Comparison of ENCODE assay signal across 18 cellular contexts in genomic region chr6:42754759-42755158, GRCh38. TPM values are rescaled to one million over a fixed set of nuclear protein-coding genes. Genes with fewer than 3 reads are reported as not detected.
DNase-seq lines count a peak whose midpoint lies in the region; ATAC-seq, FAIRE-seq and TF ChIP-seq lines count a peak whose summit lies in the region.
"Had no signal": no experiment of that assay in that cellular context is flagged by ENCODE, and none has a peak within 500 bp of the region (broad histone marks: within the 10 kb centered on the region; RNA-seq: fewer than 3 reads in every experiment).

No MANE protein-coding gene starts in this region.

- no peak for TF ChIP-seq EP300 in H1 (IDR thresholded peaks at IDR 0.05; ENCODE audit: borderline replicate concordance in 1 of 2, low read depth in 2 of 2, low read length in 2 of 2)

- no peak for TF ChIP-seq CTCF in IMR-90 (conservative IDR thresholded peaks at IDR 0.05; ENCODE audit: low read depth, low read length)
- no peak for TF ChIP-seq CTCF in H1 (IDR thresholded peaks at IDR 0.05; ENCODE audit: control extremely low read depth in 1 of 3, insufficient read depth in 1 of 3, low read depth in 1 of 3, low read length in 3 of 3)

- no peaks in the 10 kb centered on the region for H3K23me2 ChIP-seq in H1 (ENCODE audit: low read depth, low read length)

- H3K9ac ChIP-seq in IMR-90 (ENCODE audit: low read depth, low read length): no peak overlapping the region
- H3K9ac ChIP-seq in H1 (replicated peaks in 1 of 4; ENCODE audit: extremely low read depth in 1 of 4, low read depth in 3 of 4, low read length in 3 of 4): no peak overlapping the region
- H3K9ac ChIP-seq: BLaER1 had no signal

- no peak overlapping the region for H3K4ac ChIP-seq in IMR-90 (ENCODE audit: low read depth, low read length)
- no peak overlapping the region for H3K4ac ChIP-seq in H1 (replicated peaks; ENCODE audit: insufficient read length, low read depth, low read length)

- CTCF ChIA-PET in IMR-90 (lab: Yijun Ruan, JAX) (no interaction called here), H1 (lab: Charles Lee; ENCODE audit: partially characterized antibody) (interaction anchor here (0.6 to 2.0 kb wide), 2 partner anchors 29 to 30 kb away, joined by 5 to 7 read pairs; no protein-coding TSS in a partner anchor)

- H2BK15ac ChIP-seq in IMR-90 (ENCODE audit: low read depth, low read length): no peak overlapping the region
- no peak overlapping the region for H2BK15ac ChIP-seq in H1 (ENCODE audit: low read length)

- 90% methylated on average over 3 of the region's 5 CpGs; no CpG with 5 or more reads in 1 of the 2 experiments for WGBS in IMR-90 (ENCODE audit: extremely low coverage in 2 of 2, insufficient read length in 1 of 2), 2 experiments
- WGBS in H1 (ENCODE audit: extremely low coverage in 1 of 2, insufficient coverage in 1 of 2, insufficient read length in 1 of 2, insufficient replicate concordance in 2 of 2, low coverage in 1 of 2, low lambda C conversion rate in 2 of 2, missing lambda C conversion rate in 1 of 2), 2 experiments: 87% methylated on average over 5 of the region's 5 CpGs; no CpG with 5 or more reads in 1 of the 2 experiments

- H4K8ac ChIP-seq in IMR-90 (ENCODE audit: low read depth in 2 of 2, low read length in 2 of 2) (no peak overlapping the region), H1 (ENCODE audit: extremely low read depth, insufficient read depth, low read length) (no peak overlapping the region)

- intact Hi-C loops in IMR-90 (cut with micrococcal nuclease): no loop called here

- H2AK5ac ChIP-seq in IMR-90 (ENCODE audit: low read depth, low read length) (no peak overlapping the region), H1 (ENCODE audit: low read depth, low read length) (0 out of 2 replicates have a peak overlapping the region, but pooled peaks have one; percentile 54)

- H3K36me3 ChIP-seq in IMR-90 (ENCODE audit: control insufficient read depth, insufficient read depth, low read length): no peaks in the 10 kb centered on the region
- no peaks in the 10 kb centered on the region for H3K36me3 ChIP-seq in H1 (ENCODE audit: control insufficient read depth in 2 of 4, insufficient read depth in 4 of 4, low read length in 3 of 4)

- no peak overlapping the region for H2BK12ac ChIP-seq in H1 (ENCODE audit: low read depth, low read length)

- H3K56ac ChIP-seq in IMR-90 (ENCODE audit: extremely low read depth, insufficient read depth, low read length) (no peak overlapping the region), H1 (replicated peaks; ENCODE audit: insufficient read length, low read depth, low read length) (no peak overlapping the region)

- H2BK5ac ChIP-seq in IMR-90 (ENCODE audit: low read depth, low read length, poor library complexity, severe bottlenecking): no peak overlapping the region
- H2BK5ac ChIP-seq in H1 (ENCODE audit: low read depth, low read length): no peak overlapping the region

- H3K23ac ChIP-seq in IMR-90 (ENCODE audit: low read depth, low read length) (no peak overlapping the region; the same call in 1 of the 2 replicates), H1 (ENCODE audit: insufficient read length) (no peak overlapping the region)

- 0 out of 2 replicates have a peak, but pooled peaks cover 3% of the 10 kb centered on the region for H3K9me1 ChIP-seq in IMR-90 (ENCODE audit: insufficient read depth, low read length)

- peaks cover 0 to 11% of the 10 kb centered on the region in 2 experiments; a peak in 1 of 4 replicates for H3K79me2 ChIP-seq in H1 (ENCODE audit: control insufficient read depth in 1 of 2, insufficient read depth in 2 of 2, low read length in 2 of 2)

- H3K4me2 ChIP-seq in IMR-90 (ENCODE audit: low read depth, low read length) (no peak overlapping the region), H1 (ENCODE audit: insufficient read depth in 1 of 2, low read depth in 2 of 2, low read length in 2 of 2) (no peak overlapping the region)
- H3K4me2 ChIP-seq: BLaER1, GM23338 had no signal

- H4K5ac ChIP-seq in IMR-90 (ENCODE audit: low read depth, low read length): no peak overlapping the region
- H4K5ac ChIP-seq in H1 (ENCODE audit: insufficient read length, low read depth, low read length): no peak overlapping the region

- H4K20me1 ChIP-seq in IMR-90 (ENCODE audit: insufficient read depth, low read length): no peaks in the 10 kb centered on the region
- no peaks in the 10 kb centered on the region for H4K20me1 ChIP-seq in H1 (replicated peaks in 1 of 2; ENCODE audit: control insufficient read depth in 1 of 2, insufficient read depth in 2 of 2, low read length in 2 of 2)
- H4K20me1 ChIP-seq: BLaER1 had no signal

- dilution Hi-C loops in IMR-90 (cut with HindIII; ENCODE audit: low sequenced_read_pairs, unreplicated experiment): no loop called here

- H3K18ac ChIP-seq in IMR-90 (ENCODE audit: low read depth, low read length) (no peak overlapping the region), H1 (ENCODE audit: extremely low read depth, low read length) (no peak overlapping the region; the same call in 1 of the 2 replicates)

- BruUV-seq in IMR-90 (replicated peaks; lab: Mats Ljungman, UMichigan): no TSS peak

- H4K91ac ChIP-seq in IMR-90 (ENCODE audit: insufficient read depth, low read depth, low read length) (no peak overlapping the region), H1 (replicated peaks; ENCODE audit: insufficient read length, low read length) (no peak overlapping the region)

- H3K4me3 ChIP-seq in IMR-90 (ENCODE audit: insufficient read depth, low read depth, low read length) (no peak overlapping the region), H1 (ENCODE audit: extremely low read depth in 1 of 4, insufficient read depth in 2 of 4, low read depth in 3 of 4, low read length in 4 of 4) (no peak overlapping the region)
- H3K4me3 ChIP-seq: BLaER1, GM23338 had no signal

- POLR2A ChIA-PET in IMR-90 (lab: Charles Lee; ENCODE audit: unreplicated experiment) (interaction anchor here (0.6 kb wide), 1 partner anchor 221 kb away, joined by 4 read pairs; no protein-coding TSS in a partner anchor), H1 (lab: Charles Lee; ENCODE audit: partially characterized antibody) (interaction anchor here (5.4 to 17.0 kb wide), 3 partner anchors 8 to 30 kb away, joined by 60 to 277 read pairs (median 61); partner anchors contain the start of genes BICRAL and TBCC)

- DNase-seq in activated effector memory CD4-positive, alpha-beta T cell treated with anti-CD3 and anti-CD28 coated beads, Interleukin-2, amount 50 U/mL, for 16 hours: peak; percentile 3
- no peak for DNase-seq in activated effector memory CD4-positive, alpha-beta T cell treated with Interleukin-2 at 50 U/mL for 16 hours
- DNase-seq in IMR-90 (no peak), H1 (ENCODE audit: low read depth in 1 of 2, low spot score in 2 of 2) (no peak), NCI-H1694 (lab: John Stamatoyannopoulos, UW) (no peak), anterior cingulate cortex (lab: John Stamatoyannopoulos, UW) (no peak)
- DNase-seq: Calu3; CD8-positive, alpha-beta T cell; DMS79 treated with DMSO at 0.1 percent for 48 hours; GF-D8; H7; HFFc6 had no signal

- TF ChIP-seq RAD21 in IMR-90 (IDR thresholded peaks at IDR 0.05; ENCODE audit: low read length) (no peak), H1 (IDR thresholded peaks at IDR 0.05 in 1 of 2, conservative IDR thresholded peaks at IDR 0.05 in 1 of 2; ENCODE audit: low read depth in 2 of 2, low read length in 2 of 2) (no peak)

- no peak for FAIRE-seq in H1 (lab: Jason Lieb, UNC)

- H3K4me1 ChIP-seq in IMR-90 (ENCODE audit: control insufficient read depth, insufficient read depth, low read length) (no peaks in the 10 kb centered on the region), H1 (replicated peaks in 1 of 4; ENCODE audit: control insufficient read depth in 3 of 4, insufficient read depth in 4 of 4, low read length in 3 of 4) (peaks cover 1 to 19% (median 16%) of the 10 kb centered on the region in 4 experiments)

- H3K27me3 ChIP-seq in IMR-90 (ENCODE audit: control insufficient read depth, insufficient read depth, low read length): no peaks in the 10 kb centered on the region
- H3K27me3 ChIP-seq in H1 (replicated peaks in 1 of 4; ENCODE audit: control insufficient read depth in 3 of 4, extremely low read depth in 1 of 4, insufficient read depth in 3 of 4, low read length in 3 of 4): peaks cover 0 to 2% (median 0%) of the 10 kb centered on the region in 4 experiments; a peak in 1 of 7 replicates
- H3K27me3 ChIP-seq: BLaER1 had no signal

- H2AFZ ChIP-seq in IMR-90 (replicated peaks; ENCODE audit: low read length, poor library complexity): no peak overlapping the region
- no peak overlapping the region for H2AFZ ChIP-seq in H1 (ENCODE audit: low read length)
- H2AFZ ChIP-seq: GM23338 had no signal

- no peak for TF ChIP-seq POLR2A in IMR-90 (IDR thresholded peaks at IDR 0.05; ENCODE audit: low read depth, low read length)
- TF ChIP-seq POLR2A in H1 (IDR thresholded peaks at IDR 0.05; ENCODE audit: control extremely low read depth in 1 of 2, low read depth in 2 of 2, low read length in 2 of 2): no peak

- in situ Hi-C loops in IMR-90 (cut with MboI; ENCODE audit: low sequenced_read_pairs): no loop called here

- H2BK20ac ChIP-seq in IMR-90 (ENCODE audit: low read depth, low read length): no peak overlapping the region
- no peak overlapping the region for H2BK20ac ChIP-seq in H1 (ENCODE audit: low read length)

- peaks cover 2 to 4% of the 10 kb centered on the region in 2 experiments; a peak in 2 of 4 replicates for H3K79me1 ChIP-seq in IMR-90 (ENCODE audit: low read depth in 1 of 2, low read length in 2 of 2)
- H3K79me1 ChIP-seq in H1 (ENCODE audit: low read depth, low read length): no peaks in the 10 kb centered on the region; the same call in none of the 2 replicates

- ATAC-seq in IMR-90 (ENCODE audit: low read depth) (no peak), HG03175 (IDR thresholded peaks at IDR 0.05; ENCODE audit: unreplicated experiment) (no peak)
- ATAC-seq: CD8-positive, alpha-beta T cell; GM23338; HCT116 had no signal

- H3K14ac ChIP-seq in IMR-90 (replicated peaks; ENCODE audit: low read depth, low read length): no peak overlapping the region
- no peak overlapping the region for H3K14ac ChIP-seq in H1 (ENCODE audit: insufficient read length)

- H3K27ac ChIP-seq in IMR-90 (ENCODE audit: insufficient read depth, low read length) (no peak overlapping the region), H1 (ENCODE audit: low read depth, low read length) (no peak overlapping the region)
- H3K27ac ChIP-seq: 22Rv1, BLaER1 had no signal

- no peak overlapping the region for H2AK9ac ChIP-seq in IMR-90 (replicated peaks; ENCODE audit: low read depth, low read length, poor library complexity)

- H3K9me3 ChIP-seq in IMR-90 (ENCODE audit: control insufficient read depth, insufficient read depth, low read length): no peaks in the 10 kb centered on the region
- no peaks in the 10 kb centered on the region for H3K9me3 ChIP-seq in H1 (ENCODE audit: insufficient read depth in 2 of 2, low read depth in 1 of 2, low read length in 1 of 2)
- H3K9me3 ChIP-seq: BLaER1 had no signal

- H2BK120ac ChIP-seq in IMR-90 (ENCODE audit: low read depth, low read length) (no peak overlapping the region), H1 (replicated peaks; ENCODE audit: low read depth, low read length) (no peak overlapping the region)

RNA-seq across cellular contexts. Expression of gene TBCC, which starts 8.9 kb away (rescaled TPM):
- 32.6 and 33.9 TPM in 2 replicates for total RNA-seq in IMR-90 (2012; rRNA removed)
- polyA plus RNA-seq in IMR-90 (2012; rRNA removed) (20.2 and 23.0 TPM in 2 replicates), H1 (2011; rRNA removed) (22.7 and 28.9 TPM in 2 replicates)
- polyA plus RNA-seq in IMR-90 (2012; cell fraction: cytosol; rRNA removed): 15.0 and 20.0 TPM in 2 replicates
- 8.4 and 10.7 TPM in 2 replicates for polyA plus RNA-seq in IMR-90 (2012; cell fraction: nucleus; rRNA removed; ENCODE audit: low replicate concordance)
- 25.5 and 27.3 TPM in 2 replicates for total RNA-seq in H1 (2021; fragmentation: NEBNext Ultra II Directional; extraction: Animal tissue kit (Norgen Biotek cat#: 25700))
- 24.6 TPM for polyA plus RNA-seq in H1 (2011; cell fraction: cytosol; rRNA removed)
- 20.6 TPM for polyA plus RNA-seq in H1 (2011; cell fraction: nucleus; rRNA removed)
- polyA plus RNA-seq in H1 (2012, experiment 1 of 2): 22.5 to 26.8 TPM (median 24.3 TPM) in 4 replicates
- 31.6 TPM for polyA plus RNA-seq in H1 (2012, experiment 2 of 2)
- polyA plus RNA-seq in H1 (2013, experiment 1 of 2): 21.4 TPM
- polyA plus RNA-seq in H1 (2013, experiment 2 of 2): 21.0 TPM
- 6.4 and 12.0 TPM in 2 replicates for polyA minus RNA-seq in H1 (2011; rRNA and poly(A)+ RNA removed)
- polyA minus RNA-seq in H1 (2011; cell fraction: cytosol; rRNA and poly(A)+ RNA removed): 9.9 TPM
- 15.3 TPM for polyA minus RNA-seq in H1 (2011; cell fraction: nucleus; rRNA and poly(A)+ RNA removed)

RNA-seq across cellular contexts. Expression of gene BICRAL, which starts 27.1 kb away (rescaled TPM):
- 4.7 and 6.1 TPM in 2 replicates for total RNA-seq in IMR-90 (2012; rRNA removed)
- 3.9 and 4.0 TPM in 2 replicates for polyA plus RNA-seq in IMR-90 (2012; rRNA removed)
- polyA plus RNA-seq in IMR-90 (2012; cell fraction: cytosol; rRNA removed): 1.3 and 1.7 TPM in 2 replicates
- polyA plus RNA-seq in IMR-90 (2012; cell fraction: nucleus; rRNA removed; ENCODE audit: low replicate concordance): 3.4 and 9.8 TPM in 2 replicates
- total RNA-seq in H1 (2021; fragmentation: NEBNext Ultra II Directional; extraction: Animal tissue kit (Norgen Biotek cat#: 25700)): 12.2 and 12.7 TPM in 2 replicates
- 6.9 and 9.4 TPM in 2 replicates for polyA plus RNA-seq in H1 (2011; rRNA removed)
- 7.6 TPM for polyA plus RNA-seq in H1 (2011; cell fraction: cytosol; rRNA removed)
- 6.5 TPM for polyA plus RNA-seq in H1 (2011; cell fraction: nucleus; rRNA removed)
- 4.7 to 6.8 TPM (median 5.4 TPM) in 4 replicates for polyA plus RNA-seq in H1 (2012, experiment 1 of 2)
- 0.54 TPM for polyA plus RNA-seq in H1 (2012, experiment 2 of 2)
- polyA plus RNA-seq in H1 (2013, experiment 1 of 2): 5.9 TPM
- 5.5 TPM for polyA plus RNA-seq in H1 (2013, experiment 2 of 2)
- polyA minus RNA-seq in H1 (2011; rRNA and poly(A)+ RNA removed): 34.5 and 34.8 TPM in 2 replicates
- 11.2 TPM for polyA minus RNA-seq in H1 (2011; cell fraction: cytosol; rRNA and poly(A)+ RNA removed)
- polyA minus RNA-seq in H1 (2011; cell fraction: nucleus; rRNA and poly(A)+ RNA removed): 14.8 TPM

RNA-seq across cellular contexts. Expression of gene PRPH2, which starts 32.4 kb away (rescaled TPM):
- total RNA-seq in IMR-90 (2012; rRNA removed): 0.83 and 1.1 TPM in 2 replicates
- 0.90 and 1.0 TPM in 2 replicates for polyA plus RNA-seq in IMR-90 (2012; rRNA removed)
- 0.52 and 0.59 TPM in 2 replicates for polyA plus RNA-seq in IMR-90 (2012; cell fraction: cytosol; rRNA removed)
- polyA plus RNA-seq in IMR-90 (2012; cell fraction: nucleus; rRNA removed; ENCODE audit: low replicate concordance): 1.2 and 1.9 TPM in 2 replicates
- 0.61 and 0.65 TPM in 2 replicates for total RNA-seq in H1 (2021; fragmentation: NEBNext Ultra II Directional; extraction: Animal tissue kit (Norgen Biotek cat#: 25700))
- polyA plus RNA-seq in H1 (2011; rRNA removed): 0.23 and 0.33 TPM in 2 replicates
- polyA plus RNA-seq in H1 (2011; cell fraction: cytosol; rRNA removed): 0.44 TPM
- 0.56 TPM for polyA plus RNA-seq in H1 (2011; cell fraction: nucleus; rRNA removed)
- 0.32 to 0.58 TPM (median 0.48 TPM) in 4 replicates for polyA plus RNA-seq in H1 (2012, experiment 1 of 2)
- polyA plus RNA-seq in H1 (2012, experiment 2 of 2): 0.10 TPM
- polyA plus RNA-seq in H1 (2013, experiment 1 of 2): 0.51 TPM
- 0.42 TPM for polyA plus RNA-seq in H1 (2013, experiment 2 of 2)
- polyA minus RNA-seq in H1 (2011; rRNA and poly(A)+ RNA removed): 0.73 and 1.5 TPM in 2 replicates
- 0.37 TPM for polyA minus RNA-seq in H1 (2011; cell fraction: cytosol; rRNA and poly(A)+ RNA removed)
- polyA minus RNA-seq in H1 (2011; cell fraction: nucleus; rRNA and poly(A)+ RNA removed): 0.30 TPM
- total RNA-seq: Calu3; CD8-positive, alpha-beta T cell had no signal
- polyA plus RNA-seq: CD14-positive monocyte had no signal
